In genomic region chr17:39057807-39058206, GRCh38 we compare ENCODE assay signal across 11 cellular contexts.
DNase-seq lines count a peak whose midpoint lies in the region; ATAC-seq and TF ChIP-seq lines count a peak whose summit lies in the region.
"Had no signal": no experiment of that assay in that cellular context is flagged by ENCODE, and none has a peak within 500 bp of the region (broad histone marks: within the 10 kb centered on the region; RNA-seq: fewer than 3 reads in every experiment).

No MANE protein-coding gene starts in this region.

- H3K4me1 ChIP-seq in iPS-15b (ENCODE audit: control insufficient read depth, insufficient read depth, low read length) = no peaks in the 10 kb centered on the region
- peaks cover 0 to 22% (median 0%) of the 10 kb centered on the region in 4 donors for H3K4me1 ChIP-seq in tibial nerve

- no peak for TF ChIP-seq POLR2A in tibial nerve (IDR thresholded peaks at IDR 0.05)

- no peak for TF ChIP-seq CTCF in tibial nerve (IDR thresholded peaks at IDR 0.05)

- peaks cover 6% of the 10 kb centered on the region for H3K4me1 Mint-ChIP-seq in T-helper 17 cell

- DNase-seq in cardiac septum (ENCODE audit: low spot score) = peak; percentile 68
- DNase-seq in left ventricle myocardium superior = no peak
- no peak for DNase-seq in T-helper 17 cell
- DNase-seq in tibial nerve (ENCODE audit: low spot score in 2 of 2) = no peak
- DNase-seq: activated naive CD4-positive, alpha-beta T cell treated with Interleukin-2 at 50 U/mL for 16 hours; DMS53; Peyer's patch had no signal

- H3K27ac Mint-ChIP-seq in T-helper 17 cell = peak overlapping the region; percentile 51

- no peak overlapping the region for H3K9ac ChIP-seq in iPS-15b (ENCODE audit: low read depth, low read length)

- H3K9me3 ChIP-seq in T-helper 17 cell (ENCODE audit: control insufficient read depth, low read length, poor library complexity, severe bottlenecking) (no peaks in the 10 kb centered on the region), iPS-15b (ENCODE audit: control insufficient read depth, insufficient read depth, low read length) (no peaks in the 10 kb centered on the region), tibial nerve (no peaks in the 10 kb centered on the region)
- H3K9me3 ChIP-seq: Peyer's patch had no signal

- H3K4me3 Mint-ChIP-seq in T-helper 17 cell = peak overlapping the region; percentile 84

- TF ChIP-seq EP300 in tibial nerve (IDR thresholded peaks at IDR 0.05) = peak in 1 of 2 donors; percentile 9

- H3K36me3 Mint-ChIP-seq in T-helper 17 cell (ENCODE audit: low read depth) = no peaks in the 10 kb centered on the region

- H3K27me3 ChIP-seq in iPS-15b (ENCODE audit: control insufficient read depth, insufficient read depth, low read length) (no peaks in the 10 kb centered on the region), tibial nerve (no peaks in the 10 kb centered on the region)
- H3K27me3 ChIP-seq: Peyer's patch had no signal

- H3K36me3 ChIP-seq in iPS-15b (ENCODE audit: control insufficient read depth, insufficient read depth, low read length) = no peaks in the 10 kb centered on the region
- no peaks in the 10 kb centered on the region for H3K36me3 ChIP-seq in tibial nerve
- H3K36me3 ChIP-seq: Peyer's patch had no signal

- H3K4me3 ChIP-seq in iPS-15b (ENCODE audit: low read depth, low read length) (peak overlapping the region; percentile 88), tibial nerve (peak overlapping the region; percentile 25 to 79 (median 60))

- no peak for ATAC-seq in left ventricle myocardium superior
- no peak for ATAC-seq in T-helper 17 cell
- no peak for ATAC-seq in GM21723 (IDR thresholded peaks at IDR 0.05; ENCODE audit: unreplicated experiment)
- ATAC-seq in HG03521 (IDR thresholded peaks at IDR 0.05; ENCODE audit: unreplicated experiment) = no peak
- no peak for ATAC-seq in GM18873 (IDR thresholded peaks at IDR 0.05; ENCODE audit: low FRiP score, unreplicated experiment)

- H3K27ac ChIP-seq in tibial nerve = peak overlapping the region in 2 of 4 donors; percentile 75

- H3K27me3 Mint-ChIP-seq in T-helper 17 cell = peaks cover 7% of the 10 kb centered on the region

- WGBS in tibial nerve, 2 donors = 39 to 48% methylated on average over 8 of the region's 8 CpGs

- intact Hi-C loops in cardiac septum (cut with DNase I) (loop anchor here (2.0 kb wide), 1 partner anchor 95 kb away; no protein-coding TSS in a partner anchor), left ventricle myocardium superior (cut with micrococcal nuclease) (no loop called here)
